In the genomic region with DNA sequence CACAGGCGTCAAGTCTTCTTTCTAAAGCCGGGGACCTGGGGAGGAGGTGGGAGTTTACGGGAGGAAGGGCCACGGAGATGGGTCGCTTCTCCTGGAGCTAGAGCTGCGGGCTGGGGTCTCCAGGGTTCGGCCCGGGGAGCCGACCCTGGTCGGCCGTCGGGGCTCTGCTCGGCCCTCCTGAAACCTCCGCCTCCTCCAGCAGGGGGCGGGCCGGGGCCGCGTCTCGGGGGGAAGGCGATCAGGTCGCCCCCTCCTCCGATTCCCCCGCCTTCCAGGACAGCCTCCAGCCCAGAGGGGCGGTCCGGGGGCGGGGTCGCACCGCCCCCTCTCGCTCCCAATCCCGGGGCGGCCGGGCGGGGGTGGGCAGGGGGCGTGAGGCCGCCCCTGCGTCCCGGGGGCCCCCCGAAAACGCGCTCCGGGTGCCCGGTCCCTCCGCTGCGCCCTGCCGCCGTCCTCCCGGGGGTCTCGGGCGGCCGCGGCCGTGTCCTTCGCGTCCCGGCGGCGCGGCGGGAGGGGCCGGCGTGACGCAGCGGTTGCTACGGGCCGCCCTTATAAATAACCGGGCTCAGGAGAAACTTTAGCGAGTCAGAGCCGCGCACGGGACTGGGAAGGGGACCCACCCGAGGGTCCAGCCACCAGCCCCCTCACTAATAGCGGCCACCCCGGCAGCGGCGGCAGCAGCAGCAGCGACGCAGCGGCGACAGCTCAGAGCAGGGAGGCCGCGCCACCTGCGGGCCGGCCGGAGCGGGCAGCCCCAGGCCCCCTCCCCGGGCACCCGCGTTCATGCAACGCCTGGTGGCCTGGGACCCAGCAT, we compare ENCODE assay signal across 8 cellular contexts. TPM values are rescaled to one million over a fixed set of nuclear protein-coding genes. Genes with fewer than 3 reads are reported as not detected.
A peak's percentile ranks its signal among the peaks of the same experiment; 100 is the strongest.
DNase-seq lines count a peak whose midpoint lies in the region; ATAC-seq and TF ChIP-seq lines count a peak whose summit lies in the region.

CEBPB (plus strand) TSS at position 580 of the 814 bp plus-strand sequence; CDS start at position 784, 204 bp downstream.

- no peaks in the 10 kb centered on the region for H3K27me3 ChIP-seq in left lung

- H3K27ac ChIP-seq in coronary artery (peak within 1 kb of the TSS; percentile 99), left lung (peak within 1 kb of the TSS; percentile 99)

- H3K36me3 Mint-ChIP-seq in activated CD4-positive, alpha-beta T cell treated with anti-CD3 and anti-CD28 coated beads, Interleukin-2, amount 10 ng/mL, durations not matched to agents 7 days and 5 days (ENCODE audit: low read depth), result peaks cover 16% of the 10 kb centered on the region

- no peaks in the 10 kb centered on the region for H3K9me3 ChIP-seq in left lung

- TF ChIP-seq CTCF in coronary artery (IDR thresholded peaks at IDR 0.05) (peak; percentile 83), left lung (IDR thresholded peaks at IDR 0.05) (peak; percentile 75 to 84)

- H3K27me3 Mint-ChIP-seq in activated CD4-positive, alpha-beta T cell treated with anti-CD3 and anti-CD28 coated beads, Interleukin-2, amount 10 ng/mL, durations not matched to agents 7 days and 5 days, result peaks cover 8% of the 10 kb centered on the region

- POLR2A ChIA-PET in activated CD4-positive, alpha-beta T cell treated with anti-CD3 and anti-CD28 coated beads, Interleukin-2, amount 10 ng/mL, durations not matched to agents 7 days and 5 days (lab: Charles Lee), result interaction anchor here (0.7 to 1.1 kb wide), 2 partner anchors 139 to 148 kb away, joined by 3 to 4 read pairs; no protein-coding TSS in a partner anchor

- ATAC-seq in HG03095 (IDR thresholded peaks at IDR 0.05; ENCODE audit: unreplicated experiment) (peak; percentile 30), left lung (peak; percentile 78)

- H3K4me1 ChIP-seq in left lung, result peaks cover 11 to 70% of the 10 kb centered on the region in 2 donors

- intact Hi-C loops in left lung (cut with DNase I), result no loop called here

- peaks cover 0 to 32% of the 10 kb centered on the region in 2 donors for H3K36me3 ChIP-seq in left lung

- H3K27ac Mint-ChIP-seq in activated CD4-positive, alpha-beta T cell treated with anti-CD3 and anti-CD28 coated beads, Interleukin-2, amount 10 ng/mL, durations not matched to agents 7 days and 5 days, result peak within 1 kb of the TSS; percentile 92

- H3K4me3 ChIP-seq in coronary artery, result peak within 1 kb of the TSS; percentile 89
- H3K4me3 ChIP-seq in left lung, result peak within 1 kb of the TSS; percentile 72 to 75

- DNase-seq in NCI-H1417 (lab: John Stamatoyannopoulos, UW), result peak; percentile 70 to 91 (median 86)
- no peak for DNase-seq in NCI-H1417 treated with DMSO at 0.1 percent for 48 hours (lab: John Stamatoyannopoulos, UW)
- DNase-seq in NCI-H510A treated with DMSO at 0.1 percent for 48 hours (lab: John Stamatoyannopoulos, UW), result peak; percentile 77
- DNase-seq in activated CD4-positive, alpha-beta T cell treated with anti-CD3 and anti-CD28 coated beads, Interleukin-2, amount 10 ng/mL, durations not matched to agents 7 days and 5 days, result peak; percentile 88
- DNase-seq in coronary artery (ENCODE audit: low spot score), result peak; percentile 95
- DNase-seq in left lung, result peak; percentile 94 to 98
- peak; percentile 82 for DNase-seq in stimulated activated CD4-positive, alpha-beta T cell treated with anti-CD3 and anti-CD28 coated beads, Interleukin-4, amount 100 ng/mL, for 1 hour

- CTCF ChIA-PET in activated CD4-positive, alpha-beta T cell treated with anti-CD3 and anti-CD28 coated beads, Interleukin-2, amount 10 ng/mL, durations not matched to agents 7 days and 5 days (lab: Charles Lee), result interaction anchor here (0.7 to 2.6 kb wide), 12 partner anchors 11 to 380 kb away, joined by 3 to 10 read pairs (median 3); no protein-coding TSS in a partner anchor

- H3K4me3 Mint-ChIP-seq in activated CD4-positive, alpha-beta T cell treated with anti-CD3 and anti-CD28 coated beads, Interleukin-2, amount 10 ng/mL, durations not matched to agents 7 days and 5 days, result peak within 1 kb of the TSS; percentile 81

- H3K4me1 Mint-ChIP-seq in activated CD4-positive, alpha-beta T cell treated with anti-CD3 and anti-CD28 coated beads, Interleukin-2, amount 10 ng/mL, durations not matched to agents 7 days and 5 days, result peaks cover 30% of the 10 kb centered on the region

- no peaks in the 10 kb centered on the region for H3K9me3 Mint-ChIP-seq in activated CD4-positive, alpha-beta T cell treated with anti-CD3 and anti-CD28 coated beads, Interleukin-2, amount 10 ng/mL, durations not matched to agents 7 days and 5 days

RNA-seq across cellular contexts. Expression of gene CEBPB, which starts in this region (rescaled TPM):
- 10 to 100 TPM; 17.9 to 24.1 TPM for total RNA-seq in activated CD4-positive, alpha-beta T cell treated with anti-CD3 and anti-CD28 coated beads, Interleukin-2, amount 10 ng/mL, durations not matched to agents 7 days and 5 days
- 100 to 1,000 TPM; 133 to 266 TPM for total RNA-seq in left lung

Comparison
In these comparisons a context has a peak if more than half of its experiments do, and no peak if none do; other contexts are left out.
1. RNA of gene CEBPB (total RNA-seq): 133 to 266 TPM in left lung; 17.9 to 24.1 TPM in activated CD4-positive, alpha-beta T cell treated with anti-CD3 and anti-CD28 coated beads, Interleukin-2, amount 10 ng/mL, durations not matched to agents 7 days and 5 days; every median in the first group is over 4 times any median in the second.